ENCODE assay signal across 20 cellular contexts in genomic region chr11:78711732-78712131, GRCh38.
DNase-seq lines count a peak whose midpoint lies in the region; ATAC-seq, FAIRE-seq and TF ChIP-seq lines count a peak whose summit lies in the region.
"Had no signal": no experiment of that assay in that cellular context is flagged by ENCODE, and none has a peak within 500 bp of the region (broad histone marks: within the 10 kb centered on the region; RNA-seq: fewer than 3 reads in every experiment).

No MANE protein-coding gene starts in this region.

- TF ChIP-seq EP300 in A549 (IDR thresholded peaks at IDR 0.05) (no peak), H1 (IDR thresholded peaks at IDR 0.05; ENCODE audit: borderline replicate concordance in 1 of 2, low read depth in 2 of 2, low read length in 2 of 2) (no peak)

- H4K20me1 ChIP-seq in IMR-90 (ENCODE audit: insufficient read depth, low read length) (no peaks in the 10 kb centered on the region), H1 (replicated peaks in 1 of 2; ENCODE audit: control insufficient read depth in 1 of 2, insufficient read depth in 2 of 2, low read length in 2 of 2) (peaks cover 0 to 2% of the 10 kb centered on the region in 2 experiments)
- H4K20me1 ChIP-seq: BLaER1 treated with 17β-estradiol and CSF1 and Interleukin-3, amounts not matched to agents 10 nM and 100 nM had no signal

- H2AK9ac ChIP-seq in IMR-90 (replicated peaks; ENCODE audit: low read depth, low read length, poor library complexity): no peak overlapping the region

- H3K27ac ChIP-seq in A549: no peak overlapping the region
- H3K27ac ChIP-seq in IMR-90 (ENCODE audit: insufficient read depth, low read length): no peak overlapping the region
- H3K27ac ChIP-seq in H1 (ENCODE audit: low read depth, low read length): no peak overlapping the region
- no peak overlapping the region for H3K27ac ChIP-seq in lower lobe of right lung
- H3K27ac ChIP-seq: BLaER1 treated with 17β-estradiol and CSF1 and Interleukin-3, amounts not matched to agents 10 nM and 100 nM; C4-2B had no signal

- H3K9me3 ChIP-seq in A549: no peaks in the 10 kb centered on the region
- H3K9me3 ChIP-seq in IMR-90 (ENCODE audit: control insufficient read depth, insufficient read depth, low read length): no peaks in the 10 kb centered on the region
- no peaks in the 10 kb centered on the region for H3K9me3 ChIP-seq in H1 (ENCODE audit: insufficient read depth in 2 of 2, low read depth in 1 of 2, low read length in 1 of 2)
- no peaks in the 10 kb centered on the region for H3K9me3 ChIP-seq in lower lobe of right lung
- H3K9me3 ChIP-seq: BLaER1 treated with 17β-estradiol and CSF1 and Interleukin-3, amounts not matched to agents 10 nM and 100 nM; Caco-2 had no signal

- no peak overlapping the region for H2BK12ac ChIP-seq in H1 (ENCODE audit: low read depth, low read length)

- H2BK15ac ChIP-seq in IMR-90 (ENCODE audit: low read depth, low read length): no peak overlapping the region
- H2BK15ac ChIP-seq in H1 (ENCODE audit: low read length): no peak overlapping the region

- no peaks in the 10 kb centered on the region for H3K23me2 ChIP-seq in H1 (ENCODE audit: low read depth, low read length)

- H3K9ac ChIP-seq in IMR-90 (ENCODE audit: low read depth, low read length) (no peak overlapping the region), H1 (replicated peaks in 1 of 4; ENCODE audit: extremely low read depth in 1 of 4, low read depth in 3 of 4, low read length in 3 of 4) (no peak overlapping the region)
- H3K9ac ChIP-seq: BLaER1 treated with 17β-estradiol and CSF1 and Interleukin-3, amounts not matched to agents 10 nM and 100 nM had no signal

- H4K8ac ChIP-seq in IMR-90 (ENCODE audit: low read depth in 2 of 2, low read length in 2 of 2) (no peak overlapping the region), H1 (ENCODE audit: extremely low read depth, insufficient read depth, low read length) (no peak overlapping the region)

- no peak for FAIRE-seq in A549 (lab: Jason Lieb, UNC)
- FAIRE-seq in H1 (lab: Jason Lieb, UNC): no peak
- FAIRE-seq: A204.1, D721Med, G401.6, GM12891, GM19239 had no signal

- in situ Hi-C loops in IMR-90 (cut with MboI; ENCODE audit: low sequenced_read_pairs): no loop called here

- intact Hi-C loops in IMR-90 (cut with micrococcal nuclease) (no loop called here), lower lobe of right lung (cut with DNase I) (no loop called here), cardiac septum (cut with DNase I) (no loop called here)

- CTCF ChIA-PET in A549 (lab: Yijun Ruan, JAX) (no interaction called here), IMR-90 (lab: Yijun Ruan, JAX) (no interaction called here), H1 (lab: Charles Lee; ENCODE audit: partially characterized antibody) (interaction anchor here (0.5 to 1.4 kb wide), 3 partner anchors 64 to 68 kb away, joined by 3 read pairs; no protein-coding TSS in a partner anchor)

- DNase-seq in A549 (ENCODE audit: low read depth in 1 of 2, low spot score in 1 of 2): no peak
- DNase-seq in IMR-90: no peak
- no peak for DNase-seq in H1 (ENCODE audit: low read depth in 1 of 2, low spot score in 2 of 2)
- no peak for DNase-seq in lower lobe of right lung
- DNase-seq in cardiac septum (ENCODE audit: low spot score): no peak
- DNase-seq: 8988T; AML-193; Caco-2; Calu3; CD4-positive, alpha-beta T cell; CD8-positive, alpha-beta T cell; DMS79 treated with DMSO at 0.1 percent for 48 hours; GF-D8 had no signal

- H3K56ac ChIP-seq in IMR-90 (ENCODE audit: extremely low read depth, insufficient read depth, low read length) (no peak overlapping the region), H1 (replicated peaks; ENCODE audit: insufficient read length, low read depth, low read length) (no peak overlapping the region)

- H3K14ac ChIP-seq in IMR-90 (replicated peaks; ENCODE audit: low read depth, low read length) (no peak overlapping the region), H1 (ENCODE audit: insufficient read length) (no peak overlapping the region)

- H3K4me2 ChIP-seq in A549: no peak overlapping the region
- H3K4me2 ChIP-seq in IMR-90 (ENCODE audit: low read depth, low read length): no peak overlapping the region
- no peak overlapping the region for H3K4me2 ChIP-seq in H1 (ENCODE audit: insufficient read depth in 1 of 2, low read depth in 2 of 2, low read length in 2 of 2)
- H3K4me2 ChIP-seq: BLaER1 treated with 17β-estradiol and CSF1 and Interleukin-3, amounts not matched to agents 10 nM and 100 nM had no signal

- H2BK20ac ChIP-seq in IMR-90 (ENCODE audit: low read depth, low read length) (no peak overlapping the region), H1 (ENCODE audit: low read length) (no peak overlapping the region)

- H4K5ac ChIP-seq in IMR-90 (ENCODE audit: low read depth, low read length) (no peak overlapping the region), H1 (ENCODE audit: insufficient read length, low read depth, low read length) (no peak overlapping the region)

- ATAC-seq in A549 (no peak), IMR-90 (ENCODE audit: low read depth) (no peak), lower lobe of right lung (no peak)
- ATAC-seq: CD8-positive, alpha-beta T cell had no signal

- TF ChIP-seq RAD21 in A549 (conservative IDR thresholded peaks at IDR 0.05 in 1 of 2, IDR thresholded peaks at IDR 0.05 in 1 of 2) (no peak), IMR-90 (IDR thresholded peaks at IDR 0.05; ENCODE audit: low read length) (no peak), H1 (IDR thresholded peaks at IDR 0.05 in 1 of 2, conservative IDR thresholded peaks at IDR 0.05 in 1 of 2; ENCODE audit: low read depth in 2 of 2, low read length in 2 of 2) (no peak)

- WGBS in A549 (ENCODE audit: missing lambda C conversion rate): 36% methylated on average over 3 of the region's 3 CpGs
- no CpG with 5 or more reads among the region's 3 CpGs for WGBS in IMR-90 (ENCODE audit: extremely low coverage in 2 of 2, insufficient read length in 1 of 2), 2 experiments
- WGBS in H1 (ENCODE audit: extremely low coverage in 1 of 2, insufficient coverage in 1 of 2, insufficient read length in 1 of 2, insufficient replicate concordance in 2 of 2, low coverage in 1 of 2, low lambda C conversion rate in 2 of 2, missing lambda C conversion rate in 1 of 2), 2 experiments: 89% methylated on average over 3 of the region's 3 CpGs; no CpG with 5 or more reads in 1 of the 2 experiments

- TF ChIP-seq POLR2A in A549 (IDR thresholded peaks at IDR 0.05; ENCODE audit: low read length) (no peak), IMR-90 (IDR thresholded peaks at IDR 0.05; ENCODE audit: low read depth, low read length) (no peak), H1 (IDR thresholded peaks at IDR 0.05; ENCODE audit: control extremely low read depth in 1 of 2, low read depth in 2 of 2, low read length in 2 of 2) (no peak)

- BruUV-seq in IMR-90 (replicated peaks; lab: Mats Ljungman, UMichigan): no TSS peak

- H2BK120ac ChIP-seq in IMR-90 (ENCODE audit: low read depth, low read length): no peak overlapping the region
- H2BK120ac ChIP-seq in H1 (replicated peaks; ENCODE audit: low read depth, low read length): no peak overlapping the region

- H3K4ac ChIP-seq in IMR-90 (ENCODE audit: low read depth, low read length): no peak overlapping the region
- H3K4ac ChIP-seq in H1 (replicated peaks; ENCODE audit: insufficient read length, low read depth, low read length): no peak overlapping the region

- H3K79me1 ChIP-seq in IMR-90 (ENCODE audit: low read depth in 1 of 2, low read length in 2 of 2) (no peaks in the 10 kb centered on the region), H1 (ENCODE audit: low read depth, low read length) (no peaks in the 10 kb centered on the region)

- H2BK5ac ChIP-seq in IMR-90 (ENCODE audit: low read depth, low read length, poor library complexity, severe bottlenecking) (no peak overlapping the region), H1 (ENCODE audit: low read depth, low read length) (no peak overlapping the region)

- H3K4me1 ChIP-seq in A549: peaks cover 10% of the 10 kb centered on the region; the same call in 2 of the 3 replicates
- peaks cover 4% of the 10 kb centered on the region; the same call in 1 of the 2 replicates for H3K4me1 ChIP-seq in IMR-90 (ENCODE audit: control insufficient read depth, insufficient read depth, low read length)
- H3K4me1 ChIP-seq in H1 (replicated peaks in 1 of 4; ENCODE audit: control insufficient read depth in 3 of 4, insufficient read depth in 4 of 4, low read length in 3 of 4): no peaks in the 10 kb centered on the region
- no peaks in the 10 kb centered on the region for H3K4me1 ChIP-seq in lower lobe of right lung
- H3K4me1 ChIP-seq: BLaER1 treated with 17β-estradiol and CSF1 and Interleukin-3, amounts not matched to agents 10 nM and 100 nM had no signal

- TF ChIP-seq CTCF in A549 (IDR thresholded peaks at IDR 0.05) (no peak), IMR-90 (conservative IDR thresholded peaks at IDR 0.05; ENCODE audit: low read depth, low read length) (no peak), H1 (IDR thresholded peaks at IDR 0.05; ENCODE audit: control extremely low read depth in 1 of 3, insufficient read depth in 1 of 3, low read depth in 1 of 3, low read length in 3 of 3) (no peak), lower lobe of right lung (IDR thresholded peaks at IDR 0.05) (no peak)

- H2AK5ac ChIP-seq in IMR-90 (ENCODE audit: low read depth, low read length) (no peak overlapping the region), H1 (ENCODE audit: low read depth, low read length) (no peak overlapping the region)

- POLR2A ChIA-PET in A549 (lab: Yijun Ruan, JAX): no interaction called here
- POLR2A ChIA-PET in IMR-90 (lab: Charles Lee; ENCODE audit: unreplicated experiment): no interaction called here
- POLR2A ChIA-PET in H1 (lab: Charles Lee; ENCODE audit: partially characterized antibody): no interaction called here

- H3K27me3 ChIP-seq in IMR-90 (ENCODE audit: control insufficient read depth, insufficient read depth, low read length): no peaks in the 10 kb centered on the region
- H3K27me3 ChIP-seq in H1 (replicated peaks in 1 of 4; ENCODE audit: control insufficient read depth in 3 of 4, extremely low read depth in 1 of 4, insufficient read depth in 3 of 4, low read length in 3 of 4): no peaks in the 10 kb centered on the region
- H3K27me3 ChIP-seq in lower lobe of right lung (ENCODE audit: low read depth): no peaks in the 10 kb centered on the region
- H3K27me3 ChIP-seq: BLaER1 treated with 17β-estradiol and CSF1 and Interleukin-3, amounts not matched to agents 10 nM and 100 nM had no signal

- H3K18ac ChIP-seq in IMR-90 (ENCODE audit: low read depth, low read length): no peak overlapping the region
- H3K18ac ChIP-seq in H1 (ENCODE audit: extremely low read depth, low read length): no peak overlapping the region

- peaks cover 3% of the 10 kb centered on the region; the same call in 1 of the 2 replicates for H3K9me1 ChIP-seq in IMR-90 (ENCODE audit: insufficient read depth, low read length)

- H3K23ac ChIP-seq in IMR-90 (ENCODE audit: low read depth, low read length) (no peak overlapping the region), H1 (ENCODE audit: insufficient read length) (no peak overlapping the region)

- no peak overlapping the region for H3K4me3 ChIP-seq in A549
- no peak overlapping the region for H3K4me3 ChIP-seq in IMR-90 (ENCODE audit: insufficient read depth, low read depth, low read length)
- no peak overlapping the region for H3K4me3 ChIP-seq in H1 (ENCODE audit: extremely low read depth in 1 of 4, insufficient read depth in 2 of 4, low read depth in 3 of 4, low read length in 4 of 4)
- H3K4me3 ChIP-seq in lower lobe of right lung: no peak overlapping the region
- H3K4me3 ChIP-seq: BLaER1 treated with 17β-estradiol and CSF1 and Interleukin-3, amounts not matched to agents 10 nM and 100 nM had no signal

- H3K36me3 ChIP-seq in IMR-90 (ENCODE audit: control insufficient read depth, insufficient read depth, low read length) (peaks cover 6% of the 10 kb centered on the region; the same call in 1 of the 2 replicates), H1 (ENCODE audit: control insufficient read depth in 2 of 4, insufficient read depth in 4 of 4, low read length in 3 of 4) (no peaks in the 10 kb centered on the region), lower lobe of right lung (no peaks in the 10 kb centered on the region)

- H4K91ac ChIP-seq in IMR-90 (ENCODE audit: insufficient read depth, low read depth, low read length) (no peak overlapping the region), H1 (replicated peaks; ENCODE audit: insufficient read length, low read length) (no peak overlapping the region)

- H3K79me2 ChIP-seq in H1 (ENCODE audit: control insufficient read depth in 1 of 2, insufficient read depth in 2 of 2, low read length in 2 of 2): no peaks in the 10 kb centered on the region

- dilution Hi-C loops in IMR-90 (cut with HindIII; ENCODE audit: low sequenced_read_pairs, unreplicated experiment): no loop called here

- no peak overlapping the region for H2AFZ ChIP-seq in IMR-90 (replicated peaks; ENCODE audit: low read length, poor library complexity)
- no peak overlapping the region for H2AFZ ChIP-seq in H1 (ENCODE audit: low read length)

Comparison
In these comparisons a context has a peak if more than half of its experiments do, and no peak if none do; other contexts are left out.
1. Of the 18 proteins assayed by ChIP-seq in both H1 and A549: peak only in H1: none; only in A549: none; in both: MAFK; in neither: 17.